In the genomic region with DNA sequence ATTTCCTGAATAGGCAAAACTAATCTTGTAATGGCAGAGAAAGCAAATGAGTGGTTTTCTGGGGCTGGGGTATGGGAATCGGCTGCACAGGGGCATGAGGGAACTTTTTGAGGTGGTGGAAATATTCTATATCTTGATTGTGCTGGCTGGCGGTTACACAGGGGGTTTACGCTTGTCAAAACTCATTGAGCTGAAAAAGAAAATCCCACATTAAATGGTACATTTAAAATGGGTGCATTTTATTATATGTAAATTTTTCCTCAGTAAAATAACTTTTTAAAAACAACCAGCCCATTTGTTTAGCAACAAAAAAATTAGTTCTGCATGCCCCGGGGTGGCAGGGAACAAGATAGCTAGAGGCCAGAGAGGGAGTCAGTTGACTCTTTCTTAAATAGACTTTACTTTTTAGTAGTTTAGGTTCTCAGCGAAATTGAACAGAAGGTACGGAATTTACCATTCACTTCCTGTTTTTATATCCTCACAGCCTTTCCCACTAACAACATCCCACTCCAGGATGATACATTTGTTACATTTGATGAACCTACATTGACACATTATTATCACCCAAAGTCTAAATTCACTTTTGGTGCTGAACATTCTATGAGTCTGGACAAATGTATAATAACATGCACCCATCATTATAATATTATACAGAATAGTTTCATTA, we compare ENCODE assay signal across 23 cellular contexts. TPM values are rescaled to one million over a fixed set of nuclear protein-coding genes. Genes with fewer than 3 reads are reported as not detected.
DNase-seq lines count a peak whose midpoint lies in the region; ATAC-seq, FAIRE-seq and TF ChIP-seq lines count a peak whose summit lies in the region.
"Had no signal": no experiment of that assay in that cellular context is flagged by ENCODE, and none has a peak within 500 bp of the region (broad histone marks: within the 10 kb centered on the region; RNA-seq: fewer than 3 reads in every experiment).

No MANE protein-coding gene starts in this region.

- ATAC-seq in activated B cell treated with CpG ODN at 0.5 μM for 24 hours (ENCODE audit: low read depth): no peak
- no peak for ATAC-seq in stimulated activated memory B cell treated with anti-CD40 and anti-IgM and Interleukin-4, amounts not matched to agents 10 μg/mL and 1 μg/mL and 100 μg/mL, for 72 hours
- no peak for ATAC-seq in esophagus mucosa
- ATAC-seq in Right ventricle myocardium superior (ENCODE audit: poor library complexity): no peak
- ATAC-seq: HepG2 had no signal

- H3K27me3 Mint-ChIP-seq in activated B cell treated with CpG ODN at 0.5 μM for 24 hours: no peaks in the 10 kb centered on the region
- H3K27me3 Mint-ChIP-seq in stimulated activated memory B cell treated with anti-CD40 and anti-IgM and Interleukin-4, amounts not matched to agents 10 μg/mL and 1 μg/mL and 100 μg/mL, for 72 hours: no peaks in the 10 kb centered on the region
- H3K27me3 Mint-ChIP-seq: CD4-positive, alpha-beta T cell had no signal

- H3K9me3 Mint-ChIP-seq in activated B cell treated with CpG ODN at 0.5 μM for 24 hours: peaks cover 6% of the 10 kb centered on the region
- H3K9me3 Mint-ChIP-seq in stimulated activated memory B cell treated with anti-CD40 and anti-IgM and Interleukin-4, amounts not matched to agents 10 μg/mL and 1 μg/mL and 100 μg/mL, for 72 hours: no peaks in the 10 kb centered on the region
- H3K9me3 Mint-ChIP-seq: CD4-positive, alpha-beta T cell; T-helper 2 cell treated with Interferon-gamma antibody and Interleukin-4, amounts not matched to agents 5 μg/mL and 100 μg/mL, for 36 hours had no signal

- DNase-seq in GM12892 (ENCODE audit: insufficient read length) (no peak), Karpas-422 (no peak), activated B cell treated with CpG ODN at 0.5 μM for 24 hours (no peak), NAMALWA (ENCODE audit: low spot score) (no peak), Right ventricle myocardium superior (no peak)
- DNase-seq: BE2C; Calu3; CD4-positive, alpha-beta T cell; DMS53; Kasumi-1; MM.1S; NCI-H1417; NCI-H1930; NCI-H2171 treated with DMSO at 0.1 percent for 48 hours; NCI-H748 treated with DMSO at 0.1 percent for 48 hours; RPMI8226; SW 1271 had no signal

- intact Hi-C loops in activated B cell treated with CpG ODN at 0.5 μM for 24 hours (cut with micrococcal nuclease) (no loop called here), Right ventricle myocardium superior (cut with DNase I) (no loop called here)

- no peak overlapping the region for H3K27ac ChIP-seq in Karpas-422 (ENCODE audit: low read length)

- no peak overlapping the region for H3K4me3 ChIP-seq in Karpas-422 (ENCODE audit: low read length)

- H3K36me3 Mint-ChIP-seq in activated B cell treated with CpG ODN at 0.5 μM for 24 hours (ENCODE audit: low read depth): peaks cover 11% of the 10 kb centered on the region
- H3K36me3 Mint-ChIP-seq in stimulated activated memory B cell treated with anti-CD40 and anti-IgM and Interleukin-4, amounts not matched to agents 10 μg/mL and 1 μg/mL and 100 μg/mL, for 72 hours: peaks cover 12% of the 10 kb centered on the region

- peak overlapping the region; percentile 87 for H3K27ac Mint-ChIP-seq in activated B cell treated with CpG ODN at 0.5 μM for 24 hours
- peak overlapping the region; percentile 98 for H3K27ac Mint-ChIP-seq in stimulated activated memory B cell treated with anti-CD40 and anti-IgM and Interleukin-4, amounts not matched to agents 10 μg/mL and 1 μg/mL and 100 μg/mL, for 72 hours
- H3K27ac Mint-ChIP-seq: CD4-positive, alpha-beta T cell; T-helper 2 cell treated with Interferon-gamma antibody and Interleukin-4, amounts not matched to agents 5 μg/mL and 100 μg/mL, for 36 hours had no signal

- no peaks in the 10 kb centered on the region for H3K9me2 ChIP-seq in Karpas-422 (replicated peaks; ENCODE audit: insufficient read depth, low read length)

- POLR2A ChIA-PET in activated B cell treated with CpG ODN at 0.5 μM for 24 hours (lab: Charles Lee): interaction anchor here (0.7 to 3.0 kb wide), 5 partner anchors 11 to 116 kb away, joined by 3 to 16 read pairs (median 4); no protein-coding TSS in a partner anchor

- H3K4me1 ChIP-seq in Karpas-422 (ENCODE audit: low read length): peaks cover 26% of the 10 kb centered on the region
- H3K4me1 ChIP-seq: BE2C had no signal

- CTCF ChIA-PET in activated B cell treated with CpG ODN at 0.5 μM for 24 hours (lab: Charles Lee): no interaction called here

- no peaks in the 10 kb centered on the region for H3K27me3 ChIP-seq in Karpas-422 (ENCODE audit: low read length)
- H3K27me3 ChIP-seq: BE2C had no signal

- no peak overlapping the region for H2AFZ ChIP-seq in Karpas-422 (ENCODE audit: low read length)

- H3K36me3 ChIP-seq in Karpas-422 (ENCODE audit: insufficient read depth, low read length): no peaks in the 10 kb centered on the region
- H3K36me3 ChIP-seq: BE2C had no signal

- peak overlapping the region; percentile 57 for H3K4me2 ChIP-seq in Karpas-422 (ENCODE audit: low read depth, low read length, poor library complexity, severe bottlenecking)

- no peaks in the 10 kb centered on the region for H3K9me3 ChIP-seq in Karpas-422 (ENCODE audit: low read length)
- H3K9me3 ChIP-seq: BE2C had no signal

- no peaks in the 10 kb centered on the region for H3K79me2 ChIP-seq in Karpas-422 (ENCODE audit: low read length)

- peak; percentile 83 for FAIRE-seq in GM12892 (lab: Jason Lieb, UNC)
- FAIRE-seq: H1, HepG2 had no signal

- TF ChIP-seq CTCF in activated B cell treated with CpG ODN at 0.5 μM for 24 hours (IDR thresholded peaks at IDR 0.05): no peak

- TF ChIP-seq POLR2A in GM12892 (IDR thresholded peaks at IDR 0.05; ENCODE audit: low read depth, low read length): no peak

- no peaks in the 10 kb centered on the region for H4K20me1 ChIP-seq in Karpas-422 (ENCODE audit: insufficient read depth, low read depth, low read length)

- peaks cover 80% of the 10 kb centered on the region for H3K4me1 Mint-ChIP-seq in activated B cell treated with CpG ODN at 0.5 μM for 24 hours
- H3K4me1 Mint-ChIP-seq in stimulated activated memory B cell treated with anti-CD40 and anti-IgM and Interleukin-4, amounts not matched to agents 10 μg/mL and 1 μg/mL and 100 μg/mL, for 72 hours: peaks cover 69% of the 10 kb centered on the region

- H3K9ac ChIP-seq in Karpas-422 (ENCODE audit: low read length): no peak overlapping the region

- H3K4me3 Mint-ChIP-seq in activated B cell treated with CpG ODN at 0.5 μM for 24 hours: peak overlapping the region; percentile 52
- peak overlapping the region; percentile 64 for H3K4me3 Mint-ChIP-seq in stimulated activated memory B cell treated with anti-CD40 and anti-IgM and Interleukin-4, amounts not matched to agents 10 μg/mL and 1 μg/mL and 100 μg/mL, for 72 hours
- H3K4me3 Mint-ChIP-seq: CD4-positive, alpha-beta T cell; T-helper 2 cell treated with Interferon-gamma antibody and Interleukin-4, amounts not matched to agents 5 μg/mL and 100 μg/mL, for 36 hours had no signal

RNA-seq across cellular contexts. Expression of a gene that starts 41.2 kb away (rescaled TPM):
- 266 TPM for polyA plus RNA-seq in GM12892 (2012; ENCODE audit: missing spikeins)
- total RNA-seq in Karpas-422 (2014; rRNA removed; shearing (Covaris generic); ENCODE audit: low replicate concordance): 1.4 TPM in 1 of 2 replicates, not detected in the other
- total RNA-seq in activated B cell treated with CpG ODN at 0.5 μM for 24 hours (181 and 189 TPM in 2 replicates), esophagus mucosa (not detected), Right ventricle myocardium superior (0.43 TPM)
- total RNA-seq: Calu3, H1, NCI-H460 had no signal
- polyA plus RNA-seq: H1 had no signal

RNA-seq across cellular contexts. Expression of a gene that starts 47.3 kb away (rescaled TPM):
- polyA plus RNA-seq in GM12892 (2012; ENCODE audit: missing spikeins): 73.6 TPM
- 114 and 174 TPM in 2 replicates for total RNA-seq in Karpas-422 (2014; rRNA removed; shearing (Covaris generic); ENCODE audit: low replicate concordance)
- total RNA-seq in activated B cell treated with CpG ODN at 0.5 μM for 24 hours: 95.5 and 101 TPM in 2 replicates
- 42.8 TPM for total RNA-seq in esophagus mucosa
- 62.8 TPM for total RNA-seq in Right ventricle myocardium superior

Comparison
In these comparisons a context has a peak if more than half of its experiments do, and no peak if none do; other contexts are left out.
1. RNA of a gene that starts 41.2 kb away (total RNA-seq): 181 to 189 TPM in activated B cell treated with CpG ODN at 0.5 μM for 24 hours; 1.4 TPM in Karpas-422, 0.43 TPM in Right ventricle myocardium superior (single experiment) and not detected in esophagus mucosa (single experiment); every median in the first group is over 10 times any median in the second.